ENCODE assay signal across 8 cellular contexts in the genomic region with DNA sequence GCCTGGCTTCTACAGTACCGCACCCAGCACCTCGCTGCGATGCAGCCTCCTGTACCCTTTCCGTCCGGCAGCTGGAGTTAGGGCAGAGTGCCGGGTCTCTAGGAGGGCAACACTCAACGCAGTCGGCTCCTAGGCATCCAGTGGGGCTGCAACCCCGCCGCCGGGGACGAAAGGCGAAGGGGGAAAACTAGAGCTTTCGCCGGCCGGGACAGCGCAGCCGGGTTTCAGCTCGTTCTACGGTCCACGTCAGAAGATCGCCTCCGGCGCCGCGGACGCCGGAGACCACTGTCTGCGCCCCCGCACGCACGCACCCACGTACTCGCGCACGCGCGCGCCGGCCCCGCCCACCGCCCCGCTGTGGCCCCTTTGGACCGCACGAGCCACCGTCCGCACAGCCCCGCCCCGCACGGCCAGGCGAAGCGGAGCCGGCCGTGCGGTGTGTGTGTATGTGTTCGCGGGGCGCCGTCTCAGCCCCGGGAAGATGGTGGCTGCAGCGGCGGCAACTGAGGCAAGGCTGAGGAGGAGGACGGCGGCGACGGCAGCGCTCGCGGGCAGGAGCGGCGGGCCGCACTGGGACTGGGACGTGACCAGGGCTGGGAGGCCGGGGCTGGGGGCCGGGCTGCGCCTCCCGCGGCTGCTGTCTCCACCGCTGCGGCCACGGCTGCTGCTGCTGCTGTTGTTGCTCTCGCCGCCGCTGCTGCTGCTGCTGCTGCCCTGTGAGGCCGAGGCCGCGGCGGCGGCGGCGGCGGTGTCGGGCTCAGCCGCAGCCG. TPM values are rescaled to one million over a fixed set of nuclear protein-coding genes. Genes with fewer than 3 reads are reported as not detected.
DNase-seq lines count a peak whose midpoint lies in the region; ATAC-seq and TF ChIP-seq lines count a peak whose summit lies in the region.

Gene ATRN (plus strand): TSS at position 392 of the 770 bp plus-strand sequence. CDS start 90 bp downstream, at position 482.

- H3K36me3 ChIP-seq in lower lobe of right lung, result no peaks in the 10 kb centered on the region

- no peak for TF ChIP-seq CTCF in CD14-positive monocyte (IDR thresholded peaks at IDR 0.05)
- TF ChIP-seq CTCF in lower lobe of right lung (IDR thresholded peaks at IDR 0.05), result peak; percentile 8

- peak within 1 kb of the TSS; percentile 99 for H3K4me3 ChIP-seq in lower lobe of right lung

- DNase-seq in CD14-positive monocyte (ENCODE audit: low spot score), result peak; percentile 84
- peak; percentile 71 for DNase-seq in NCI-H774 (lab: John Stamatoyannopoulos, UW)
- DNase-seq in activated CD8-positive, alpha-beta T cell treated with anti-CD3 and anti-CD28 coated beads, Interleukin-2, amount 10 ng/mL, durations not matched to agents 7 days and 5 days, result peak; percentile 87
- peak; percentile 94 for DNase-seq in ecto neural progenitor cell (ENCODE audit: low spot score)
- peak; percentile 95 for DNase-seq in lower lobe of right lung
- DNase-seq in stimulated activated CD4-positive, alpha-beta T cell treated with anti-CD3 and anti-CD28 coated beads, Interleukin-4, amount 100 ng/mL, for 48 hours (ENCODE audit: low read depth in 2 of 2), result peak; percentile 91 to 92

- H3K27ac Mint-ChIP-seq in CD14-positive monocyte, result peak within 1 kb of the TSS; percentile 68 to 90 (median 85)
- H3K27ac Mint-ChIP-seq in activated CD8-positive, alpha-beta T cell treated with anti-CD3 and anti-CD28 coated beads, Interleukin-2, amount 10 ng/mL, durations not matched to agents 7 days and 5 days, result peak within 1 kb of the TSS; percentile 66

- peaks cover 2 to 6% of the 10 kb centered on the region in 2 donors for H3K36me3 Mint-ChIP-seq in CD14-positive monocyte
- H3K36me3 Mint-ChIP-seq in activated CD8-positive, alpha-beta T cell treated with anti-CD3 and anti-CD28 coated beads, Interleukin-2, amount 10 ng/mL, durations not matched to agents 7 days and 5 days (ENCODE audit: low read depth), result no peaks in the 10 kb centered on the region

- H3K9me3 ChIP-seq in lower lobe of right lung, result no peaks in the 10 kb centered on the region

- intact Hi-C loops in CD14-positive monocyte (cut with micrococcal nuclease) (loop anchor here (2.0 to 5.0 kb wide), 2 partner anchors 64 kb away; partner anchors contain the start of gene DNAAF9 (in 2 of the 2)), lower lobe of right lung (cut with DNase I) (no loop called here)

- no peaks in the 10 kb centered on the region for H3K9me3 Mint-ChIP-seq in CD14-positive monocyte
- no peaks in the 10 kb centered on the region for H3K9me3 Mint-ChIP-seq in activated CD8-positive, alpha-beta T cell treated with anti-CD3 and anti-CD28 coated beads, Interleukin-2, amount 10 ng/mL, durations not matched to agents 7 days and 5 days (ENCODE audit: insufficient read depth)

- POLR2A ChIA-PET in activated CD8-positive, alpha-beta T cell treated with anti-CD3 and anti-CD28 coated beads, Interleukin-2, amount 10 ng/mL, durations not matched to agents 7 days and 5 days (lab: Charles Lee), result interaction anchor here (0.7 to 1.2 kb wide), 4 partner anchors 40 to 63 kb away, joined by 3 to 7 read pairs (median 4); no protein-coding TSS in a partner anchor

- peaks cover 2 to 4% (median 3%) of the 10 kb centered on the region in 3 donors for H3K27me3 Mint-ChIP-seq in CD14-positive monocyte (ENCODE audit: low read depth in 3 of 3)
- H3K27me3 Mint-ChIP-seq in activated CD8-positive, alpha-beta T cell treated with anti-CD3 and anti-CD28 coated beads, Interleukin-2, amount 10 ng/mL, durations not matched to agents 7 days and 5 days (ENCODE audit: low read depth), result peaks cover 15% of the 10 kb centered on the region

- CTCF ChIA-PET in activated CD8-positive, alpha-beta T cell treated with anti-CD3 and anti-CD28 coated beads, Interleukin-2, amount 10 ng/mL, durations not matched to agents 7 days and 5 days (lab: Charles Lee), result no interaction called here

- ATAC-seq in GM19328 (IDR thresholded peaks at IDR 0.05; ENCODE audit: unreplicated experiment) (peak; percentile 83), HG03469 (IDR thresholded peaks at IDR 0.05; ENCODE audit: unreplicated experiment) (peak; percentile 69), lower lobe of right lung (peak; percentile 98 to 99)
- peak; percentile 90 for ATAC-seq in activated CD8-positive, alpha-beta T cell treated with anti-CD3 and anti-CD28 coated beads, Interleukin-2, amount 10 ng/mL, durations not matched to agents 7 days and 5 days

- H3K4me1 ChIP-seq in lower lobe of right lung, result peaks cover 32% of the 10 kb centered on the region

- peak within 1 kb of the TSS; percentile 93 to 99 for H3K4me3 Mint-ChIP-seq in CD14-positive monocyte
- peak within 1 kb of the TSS; percentile 88 for H3K4me3 Mint-ChIP-seq in activated CD8-positive, alpha-beta T cell treated with anti-CD3 and anti-CD28 coated beads, Interleukin-2, amount 10 ng/mL, durations not matched to agents 7 days and 5 days

- H3K4me1 Mint-ChIP-seq in CD14-positive monocyte, result peaks cover 33% of the 10 kb centered on the region
- peaks cover 27% of the 10 kb centered on the region for H3K4me1 Mint-ChIP-seq in activated CD8-positive, alpha-beta T cell treated with anti-CD3 and anti-CD28 coated beads, Interleukin-2, amount 10 ng/mL, durations not matched to agents 7 days and 5 days (ENCODE audit: low read depth)

- H3K27ac ChIP-seq in lower lobe of right lung, result peak within 1 kb of the TSS; percentile 86

- no peaks in the 10 kb centered on the region for H3K27me3 ChIP-seq in lower lobe of right lung (ENCODE audit: low read depth)

RNA-seq across cellular contexts. Expression of gene ATRN, which starts in this region (rescaled TPM):
- polyA plus RNA-seq in CD14-positive monocyte, result 10 to 100 TPM; 10.2 to 11.5 TPM
- 1 to 10 TPM; 8.1 to 8.5 TPM for total RNA-seq in activated CD8-positive, alpha-beta T cell treated with anti-CD3 and anti-CD28 coated beads, Interleukin-2, amount 10 ng/mL, durations not matched to agents 7 days and 5 days
- total RNA-seq in lower lobe of right lung, result 29.2 TPM

Comparison
In these comparisons a context has a peak if more than half of its experiments do, and no peak if none do; other contexts are left out.
1. Peak in every context shown above with its lines: DNase-seq, ATAC-seq, H3K4me3 ChIP-seq and H3K27ac ChIP-seq.